Comparison of ENCODE assay signal across 18 cellular contexts in genomic region chr12:41274643-41275042, GRCh38.
"Had no signal": no experiment of that assay in that cellular context is flagged by ENCODE, and none has a peak within 500 bp of the region (broad histone marks: within the 10 kb centered on the region; RNA-seq: fewer than 3 reads in every experiment).

No MANE protein-coding gene starts in this region.

- H3K4me1 ChIP-seq: gastrocnemius medialis, lower lobe of right lung, prostate gland had no signal

- H3K36me3 ChIP-seq: gastrocnemius medialis, lower lobe of right lung, neural progenitor cell, prostate gland, spleen, thoracic aorta, tibial nerve, upper lobe of left lung had no signal

- H3K9ac ChIP-seq: neural progenitor cell had no signal

- H3K27ac ChIP-seq: dorsolateral prefrontal cortex, gastrocnemius medialis, lower lobe of right lung, neural progenitor cell, prostate gland, skin epidermis, spleen, thoracic aorta, tibial nerve, upper lobe of left lung had no signal

- H3K36me3 Mint-ChIP-seq: natural killer cell treated with Interleukin-12 subunit alpha and Interleukin-12 subunit beta and Interleukin-15 and Interleukin-18, amount 100 ng/mL, for 72 hours; neural progenitor cell; stimulated activated naive B cell treated with anti-CD40 and anti-IgM and Interleukin-4, amounts not matched to agents 10 μg/mL and 1 μg/mL and 100 μg/mL, for 72 hours had no signal

- H3K4me2 ChIP-seq: neural progenitor cell had no signal

- H3K4me3 Mint-ChIP-seq: natural killer cell treated with Interleukin-12 subunit alpha and Interleukin-12 subunit beta and Interleukin-15 and Interleukin-18, amount 100 ng/mL, for 72 hours; neural progenitor cell; stimulated activated naive B cell treated with anti-CD40 and anti-IgM and Interleukin-4, amounts not matched to agents 10 μg/mL and 1 μg/mL and 100 μg/mL, for 72 hours; stimulated activated naive CD8-positive, alpha-beta T cell treated with anti-CD3 and anti-CD28 coated beads, Interleukin-15, Interleukin-2, amounts not matched to agents 100 ng/mL and 50 ng/mL, for 24 hours had no signal

- DNase-seq: dorsolateral prefrontal cortex; effector CD4-positive, alpha-beta T cell; foreskin fibroblast; gastrocnemius medialis; head of caudate nucleus; left ventricle myocardium superior; lower lobe of right lung; right cardiac atrium; spleen; stimulated activated naive B cell treated with anti-CD40 and anti-IgM and Interleukin-4, amounts not matched to agents 10 μg/mL and 1 μg/mL and 100 μg/mL, for 72 hours; upper lobe of left lung had no signal

- H3K27me3 ChIP-seq: dorsolateral prefrontal cortex, gastrocnemius medialis, neural progenitor cell, spleen, tibial nerve, upper lobe of left lung had no signal

- H3K4me3 ChIP-seq: dorsolateral prefrontal cortex, gastrocnemius medialis, lower lobe of right lung, neural progenitor cell, prostate gland, skin epidermis, spleen, thoracic aorta, tibial nerve, upper lobe of left lung had no signal

- ATAC-seq: gastrocnemius medialis; left ventricle myocardium superior; lower lobe of right lung; natural killer cell treated with Interleukin-12 subunit alpha and Interleukin-12 subunit beta and Interleukin-15 and Interleukin-18, amount 100 ng/mL, for 72 hours; right cardiac atrium; stimulated activated naive B cell treated with anti-CD40 and anti-IgM and Interleukin-4, amounts not matched to agents 10 μg/mL and 1 μg/mL and 100 μg/mL, for 72 hours had no signal

- H2AFZ ChIP-seq: neural progenitor cell had no signal

- H3K9me3 ChIP-seq: gastrocnemius medialis, lower lobe of right lung, prostate gland, spleen, thoracic aorta, tibial nerve, upper lobe of left lung had no signal

- H3K27ac Mint-ChIP-seq: natural killer cell treated with Interleukin-12 subunit alpha and Interleukin-12 subunit beta and Interleukin-15 and Interleukin-18, amount 100 ng/mL, for 72 hours; neural progenitor cell; stimulated activated naive B cell treated with anti-CD40 and anti-IgM and Interleukin-4, amounts not matched to agents 10 μg/mL and 1 μg/mL and 100 μg/mL, for 72 hours; stimulated activated naive CD8-positive, alpha-beta T cell treated with anti-CD3 and anti-CD28 coated beads, Interleukin-15, Interleukin-2, amounts not matched to agents 100 ng/mL and 50 ng/mL, for 24 hours had no signal

- H3K9me3 Mint-ChIP-seq: natural killer cell treated with Interleukin-12 subunit alpha and Interleukin-12 subunit beta and Interleukin-15 and Interleukin-18, amount 100 ng/mL, for 72 hours; neural progenitor cell; stimulated activated naive B cell treated with anti-CD40 and anti-IgM and Interleukin-4, amounts not matched to agents 10 μg/mL and 1 μg/mL and 100 μg/mL, for 72 hours; stimulated activated naive CD8-positive, alpha-beta T cell treated with anti-CD3 and anti-CD28 coated beads, Interleukin-15, Interleukin-2, amounts not matched to agents 100 ng/mL and 50 ng/mL, for 24 hours had no signal

- H3K4me1 Mint-ChIP-seq: stimulated activated naive B cell treated with anti-CD40 and anti-IgM and Interleukin-4, amounts not matched to agents 10 μg/mL and 1 μg/mL and 100 μg/mL, for 72 hours had no signal
